In the genomic region with DNA sequence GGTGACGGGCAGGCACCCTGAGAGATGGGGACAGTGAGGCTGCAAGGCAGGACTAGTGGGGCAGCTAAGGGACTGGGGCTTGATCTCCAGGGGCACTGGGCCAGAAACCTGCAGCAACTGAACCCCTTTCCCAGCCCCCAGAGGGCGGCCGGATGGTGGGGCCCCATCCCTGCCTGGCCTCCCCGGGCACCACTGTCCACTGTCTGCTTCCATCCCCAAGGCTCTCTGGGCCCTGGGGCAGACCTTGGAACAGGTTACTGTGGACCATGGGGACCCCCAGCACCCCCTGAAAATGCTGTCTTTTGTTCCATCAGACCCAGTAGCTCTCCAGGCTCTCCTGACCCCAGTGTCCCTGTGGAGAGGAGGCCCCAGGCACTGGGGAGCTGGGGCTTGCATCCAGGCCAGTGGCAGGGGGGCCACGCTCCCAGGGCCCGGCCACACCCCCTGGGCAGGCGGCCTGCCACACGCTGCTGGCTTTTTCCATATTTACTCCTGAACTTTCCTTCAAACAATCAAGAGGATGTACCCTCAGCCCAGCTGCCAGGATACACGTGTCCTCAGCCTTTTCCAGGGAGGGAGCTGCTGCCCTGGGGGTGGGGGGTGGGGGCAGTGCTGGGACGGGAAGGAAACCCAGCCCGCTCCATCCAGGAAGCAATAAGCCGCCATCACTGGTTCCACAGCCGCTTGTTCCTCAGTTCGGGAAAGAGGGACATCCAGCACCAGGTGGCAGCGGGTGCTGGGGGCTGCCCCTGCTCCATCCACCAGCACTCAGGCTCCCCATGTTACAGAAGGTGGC, we compare ENCODE assay signal across 29 cellular contexts.
DNase-seq lines count a peak whose midpoint lies in the region; ATAC-seq and TF ChIP-seq lines count a peak whose summit lies in the region.
"Had no signal": no experiment of that assay in that cellular context is flagged by ENCODE, and none has a peak within 500 bp of the region (broad histone marks: within the 10 kb centered on the region; RNA-seq: fewer than 3 reads in every experiment).

No MANE protein-coding gene starts in this region.

- WGBS in gastroesophageal sphincter (ENCODE audit: low coverage in 1 of 2), 2 donors, result 45% methylated on average over 4 of the region's 15 CpGs; no CpG with 5 or more reads in 1 of the 2 donors

- H2AFZ ChIP-seq in neural progenitor cell (replicated peaks), result no peak overlapping the region
- H2AFZ ChIP-seq: GM23248 had no signal

- no peak for TF ChIP-seq EP300 in gastroesophageal sphincter (IDR thresholded peaks at IDR 0.05)

- H3K27me3 Mint-ChIP-seq in WTC11 (ENCODE audit: low read depth) (no peaks in the 10 kb centered on the region; the same call in 1 of the 2 replicates), neural progenitor cell (ENCODE audit: insufficient read depth, low read depth) (peaks cover 20% of the 10 kb centered on the region)

- H3K4me2 ChIP-seq in neural progenitor cell, result no peak overlapping the region

- no peaks in the 10 kb centered on the region for H4K20me1 ChIP-seq in neural progenitor cell (ENCODE audit: low read depth)

- H3K27me3 ChIP-seq in gastroesophageal sphincter (peaks cover 31% of the 10 kb centered on the region), neural progenitor cell (peaks cover 16% of the 10 kb centered on the region), WERI-Rb-1 (ENCODE audit: insufficient read depth, low read depth, severe bottlenecking) (no peaks in the 10 kb centered on the region)
- H3K27me3 ChIP-seq: pancreas, uterus had no signal

- H3K27ac Mint-ChIP-seq in WTC11, result 0 out of 2 replicates have a peak overlapping the region, but pooled peaks have one; percentile 4
- H3K27ac Mint-ChIP-seq in neural progenitor cell, result peak overlapping the region; percentile 89
- H3K27ac Mint-ChIP-seq: activated naive CD4-positive, alpha-beta T cell treated with anti-CD3 and anti-CD28 coated beads, Interleukin-2, amount 50 U/mL, for 72 hours; activated T-helper 2 cell treated with anti-CD3 and anti-CD28 coated beads, Interferon-gamma antibody, Interleukin-2, Interleukin-4, amounts not matched to agents 10 μg/mL and 5 μg/mL and 100 μg/mL, durations not matched to agents 14 hours and 24 hours and 36 hours; HFFc6 had no signal

- H3K36me3 ChIP-seq in gastroesophageal sphincter (no peaks in the 10 kb centered on the region), neural progenitor cell (no peaks in the 10 kb centered on the region), WERI-Rb-1 (no peaks in the 10 kb centered on the region)
- H3K36me3 ChIP-seq: colonic mucosa, pancreas, stomach, uterus had no signal

- H3K9me3 ChIP-seq in gastroesophageal sphincter (no peaks in the 10 kb centered on the region), neural progenitor cell (ENCODE audit: low read depth) (no peaks in the 10 kb centered on the region), WERI-Rb-1 (ENCODE audit: severe bottlenecking) (no peaks in the 10 kb centered on the region)
- H3K9me3 ChIP-seq: colonic mucosa, pancreas, stomach, uterus had no signal

- no peak for ATAC-seq in WTC11
- ATAC-seq in gastroesophageal sphincter, result peak; percentile 60
- ATAC-seq: activated naive CD4-positive, alpha-beta T cell treated with anti-CD3 and anti-CD28 coated beads, Interleukin-2, amount 50 U/mL, for 72 hours; effector memory CD8-positive, alpha-beta T cell; pancreas; PC-3 had no signal

- H3K9ac ChIP-seq in neural progenitor cell, result no peak overlapping the region
- H3K9ac ChIP-seq: GM23248 had no signal

- H3K36me3 Mint-ChIP-seq in WTC11 (no peaks in the 10 kb centered on the region), neural progenitor cell (peaks cover 3% of the 10 kb centered on the region)

- peaks cover 4% of the 10 kb centered on the region for H3F3A ChIP-seq in neural progenitor cell (ENCODE audit: low read depth)

- H3K9me3 Mint-ChIP-seq in WTC11 (peaks cover 4% of the 10 kb centered on the region; the same call in 1 of the 2 replicates), neural progenitor cell (peaks cover 5% of the 10 kb centered on the region)
- H3K9me3 Mint-ChIP-seq: activated naive CD4-positive, alpha-beta T cell treated with anti-CD3 and anti-CD28 coated beads, Interleukin-2, amount 50 U/mL, for 72 hours; activated T-helper 2 cell treated with anti-CD3 and anti-CD28 coated beads, Interferon-gamma antibody, Interleukin-2, Interleukin-4, amounts not matched to agents 10 μg/mL and 5 μg/mL and 100 μg/mL, durations not matched to agents 14 hours and 24 hours and 36 hours; effector memory CD8-positive, alpha-beta T cell; HFFc6 had no signal

- POLR2A ChIA-PET in WTC11 (lab: Charles Lee), result no interaction called here

- H3K4me3 Mint-ChIP-seq in WTC11 (no peak overlapping the region), neural progenitor cell (peak overlapping the region; percentile 41)
- H3K4me3 Mint-ChIP-seq: effector memory CD8-positive, alpha-beta T cell; HFFc6 had no signal

- H3K27ac ChIP-seq in gastroesophageal sphincter (no peak overlapping the region), neural progenitor cell (no peak overlapping the region), WERI-Rb-1 (no peak overlapping the region)
- H3K27ac ChIP-seq: colonic mucosa, GM23248, pancreas, stomach, uterus, VCaP had no signal

- H3K4me3 ChIP-seq in gastroesophageal sphincter (no peak overlapping the region), neural progenitor cell (no peak overlapping the region), WERI-Rb-1 (ENCODE audit: low read depth, low read length) (no peak overlapping the region)
- H3K4me3 ChIP-seq: colonic mucosa, GM23248, pancreas, stomach, uterus had no signal

- CTCF ChIA-PET in WTC11 (lab: Charles Lee), result no interaction called here

- no peak for TF ChIP-seq CTCF in WTC11 (IDR thresholded peaks at IDR 0.05)
- no peak for TF ChIP-seq CTCF in gastroesophageal sphincter (IDR thresholded peaks at IDR 0.05)
- TF ChIP-seq CTCF in neural progenitor cell (IDR thresholded peaks at IDR 0.05), result no peak
- no peak for TF ChIP-seq CTCF in WERI-Rb-1 (IDR thresholded peaks at IDR 0.05; ENCODE audit: low read depth, low read length)

- H3K4me1 ChIP-seq in gastroesophageal sphincter (peaks cover 0 to 8% (median 0%) of the 10 kb centered on the region in 3 donors), neural progenitor cell (peaks cover 15% of the 10 kb centered on the region)
- H3K4me1 ChIP-seq: colonic mucosa, pancreas, uterus had no signal

- TF ChIP-seq POLR2A in gastroesophageal sphincter (IDR thresholded peaks at IDR 0.05), result no peak

- no peaks in the 10 kb centered on the region for H3K79me2 ChIP-seq in neural progenitor cell (ENCODE audit: low read depth)

- DNase-seq in SHP77 (lab: John Stamatoyannopoulos, UW), result peak; percentile 44 to 67
- DNase-seq in SHP77 treated with DMSO at 0.1 percent for 48 hours (lab: John Stamatoyannopoulos, UW), result no peak
- DNase-seq in WTC11 (ENCODE audit: low spot score), result no peak
- DNase-seq in neural progenitor cell (ENCODE audit: low spot score), result no peak
- DNase-seq in activated naive CD4-positive, alpha-beta T cell treated with Interleukin-2 at 50 U/mL for 16 hours, result no peak
- DNase-seq in WERI-Rb-1, result no peak
- DNase-seq in kidney tubule cell (ENCODE audit: low spot score), result no peak
- DNase-seq: activated CD4-positive, alpha-beta T cell treated with anti-CD3 and anti-CD28 coated beads for 48 hours; activated CD8-positive, alpha-beta memory T cell treated with anti-CD3 and anti-CD28 coated beads for 24 hours; activated T-cell treated with anti-CD3 and anti-CD28 coated beads for 4 hours; Calu3; colonic mucosa; effector memory CD8-positive, alpha-beta T cell; GM23248; head of caudate nucleus; HFFc6; mesenchymal stem cell; NCI-H446 treated with DMSO at 0.1 percent for 48 hours; pancreas; PC-3; stimulated activated CD4-positive, alpha-beta T cell treated with anti-CD3 and anti-CD28 coated beads, Interleukin-1b, Interleukin-23, amount 100 ng/mL, for 48 hours; stomach; SW 1271; T-helper 9 cell had no signal

- H3K4me1 Mint-ChIP-seq in WTC11, result peaks cover 24% of the 10 kb centered on the region
- H3K4me1 Mint-ChIP-seq in neural progenitor cell, result peaks cover 43% of the 10 kb centered on the region

TF ChIP-seq in WTC11, 78 proteins besides CTCF, POLR2A, EP300 and RAD21 (continues in another document):
- TF ChIP-seq ESRRA (CRISPR knock-in tag; IDR thresholded peaks at IDR 0.05; ENCODE audit: borderline replicate concordance) (no peak), FOXK1 (CRISPR knock-in tag; IDR thresholded peaks at IDR 0.05) (no peak), RORB (CRISPR knock-in tag; IDR thresholded peaks at IDR 0.05) (no peak)
- TF ChIP-seq, protein P1, sequence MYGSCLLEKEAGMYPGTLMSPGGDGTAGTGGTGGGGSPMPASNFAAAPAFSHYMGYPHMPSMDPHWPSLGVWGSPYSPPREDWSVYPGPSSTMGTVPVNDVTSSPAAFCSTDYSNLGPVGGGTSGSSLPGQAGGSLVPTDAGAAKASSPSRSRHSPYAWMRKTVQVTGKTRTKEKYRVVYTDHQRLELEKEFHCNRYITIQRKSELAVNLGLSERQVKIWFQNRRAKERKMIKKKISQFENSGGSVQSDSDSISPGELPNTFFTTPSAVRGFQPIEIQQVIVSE (CRISPR knock-in tag; IDR thresholded peaks at IDR 0.05; ENCODE audit: borderline replicate concordance), result no peak
- TF ChIP-seq, protein P2, sequence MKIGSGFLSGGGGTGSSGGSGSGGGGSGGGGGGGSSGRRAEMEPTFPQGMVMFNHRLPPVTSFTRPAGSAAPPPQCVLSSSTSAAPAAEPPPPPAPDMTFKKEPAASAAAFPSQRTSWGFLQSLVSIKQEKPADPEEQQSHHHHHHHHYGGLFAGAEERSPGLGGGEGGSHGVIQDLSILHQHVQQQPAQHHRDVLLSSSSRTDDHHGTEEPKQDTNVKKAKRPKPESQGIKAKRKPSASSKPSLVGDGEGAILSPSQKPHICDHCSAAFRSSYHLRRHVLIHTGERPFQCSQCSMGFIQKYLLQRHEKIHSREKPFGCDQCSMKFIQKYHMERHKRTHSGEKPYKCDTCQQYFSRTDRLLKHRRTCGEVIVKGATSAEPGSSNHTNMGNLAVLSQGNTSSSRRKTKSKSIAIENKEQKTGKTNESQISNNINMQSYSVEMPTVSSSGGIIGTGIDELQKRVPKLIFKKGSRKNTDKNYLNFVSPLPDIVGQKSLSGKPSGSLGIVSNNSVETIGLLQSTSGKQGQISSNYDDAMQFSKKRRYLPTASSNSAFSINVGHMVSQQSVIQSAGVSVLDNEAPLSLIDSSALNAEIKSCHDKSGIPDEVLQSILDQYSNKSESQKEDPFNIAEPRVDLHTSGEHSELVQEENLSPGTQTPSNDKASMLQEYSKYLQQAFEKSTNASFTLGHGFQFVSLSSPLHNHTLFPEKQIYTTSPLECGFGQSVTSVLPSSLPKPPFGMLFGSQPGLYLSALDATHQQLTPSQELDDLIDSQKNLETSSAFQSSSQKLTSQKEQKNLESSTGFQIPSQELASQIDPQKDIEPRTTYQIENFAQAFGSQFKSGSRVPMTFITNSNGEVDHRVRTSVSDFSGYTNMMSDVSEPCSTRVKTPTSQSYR (CRISPR knock-in tag; IDR thresholded peaks at IDR 0.05), result no peak

Comparison
In these comparisons a context has a peak if more than half of its experiments do, and no peak if none do; other contexts are left out.
1. DNase-seq: peak in SHP77 (2 of 2); none in SHP77 treated with DMSO at 0.1 percent for 48 hours (single experiment), WTC11 (single experiment), neural progenitor cell (single experiment), activated naive CD4-positive, alpha-beta T cell treated with Interleukin-2 at 50 U/mL for 16 hours (single experiment), WERI-Rb-1 (single experiment) and kidney tubule cell (single experiment).